ENCODE assay signal across 9 cellular contexts in the genomic region with DNA sequence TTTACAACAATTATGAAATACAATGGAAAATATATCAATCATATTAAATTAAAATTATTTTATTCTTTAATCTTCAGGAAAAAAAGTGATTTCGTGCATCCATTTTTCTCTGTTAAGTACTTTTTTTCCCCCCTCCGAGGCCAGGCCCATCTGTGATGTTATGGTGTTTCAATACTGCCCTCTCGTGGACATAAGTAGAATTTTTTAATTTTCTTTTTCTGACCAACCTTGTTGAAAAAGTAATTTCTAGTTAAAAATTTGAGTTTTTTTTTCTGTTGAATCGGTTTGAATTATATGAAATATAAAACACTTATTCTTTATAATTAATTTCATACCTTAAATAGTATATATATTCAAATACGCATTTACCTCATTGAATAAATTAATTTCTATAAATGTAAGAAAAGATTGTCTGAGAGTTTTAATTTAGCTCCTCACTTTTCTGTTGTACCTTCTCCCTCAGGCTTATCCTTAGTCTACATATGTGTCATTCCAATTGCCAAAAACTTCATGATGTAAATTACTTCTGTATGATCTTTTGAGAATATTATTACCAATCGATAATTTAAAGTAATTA.
DNase-seq lines count a peak whose midpoint lies in the region; ATAC-seq, FAIRE-seq and TF ChIP-seq lines count a peak whose summit lies in the region.
"Had no signal": no experiment of that assay in that cellular context is flagged by ENCODE, and none has a peak within 500 bp of the region (broad histone marks: within the 10 kb centered on the region; RNA-seq: fewer than 3 reads in every experiment).

No MANE protein-coding gene starts in this region.

- H3K9ac ChIP-seq in kidney (ENCODE audit: low read length in 2 of 2): no peak overlapping the region

- peak; percentile 68 for ATAC-seq in GM21576 (IDR thresholded peaks at IDR 0.05; ENCODE audit: unreplicated experiment)
- no peak for ATAC-seq in upper lobe of left lung (ENCODE audit: low FRiP score in 2 of 2)
- no peak for ATAC-seq in GM19328 (IDR thresholded peaks at IDR 0.05; ENCODE audit: unreplicated experiment)
- ATAC-seq: naive thymus-derived CD4-positive, alpha-beta T cell had no signal

- no peak for TF ChIP-seq POLR2A in upper lobe of left lung (IDR thresholded peaks at IDR 0.05)

- H3K9me3 ChIP-seq in ascending aorta (peaks cover 0 to 2% of the 10 kb centered on the region in 2 donors), kidney (ENCODE audit: control insufficient read depth in 1 of 2, low read length in 2 of 2) (peaks cover 0 to 7% of the 10 kb centered on the region in 2 donors), upper lobe of left lung (no peaks in the 10 kb centered on the region)

- peak; percentile 98 for FAIRE-seq in kidney (lab: Jason Lieb, UNC)

- 30% methylated on average over 6 of the region's 6 CpGs for WGBS in upper lobe of left lung, 2 donors

- intact Hi-C loops in ascending aorta (cut with DNase I) (no loop called here), kidney (cut with DNase I) (no loop called here)

- no peaks in the 10 kb centered on the region for H3K36me3 ChIP-seq in ascending aorta
- no peaks in the 10 kb centered on the region for H3K36me3 ChIP-seq in kidney (ENCODE audit: control insufficient read depth in 1 of 2, insufficient read depth in 2 of 2, low read length in 2 of 2)
- no peaks in the 10 kb centered on the region for H3K36me3 ChIP-seq in upper lobe of left lung

- TF ChIP-seq CTCF in ascending aorta (IDR thresholded peaks at IDR 0.05): peak in 2 of 3 experiments; percentile 47 to 50
- peak; percentile 34 for TF ChIP-seq CTCF in kidney (IDR thresholded peaks at IDR 0.05; ENCODE audit: borderline replicate concordance, extremely low read depth, insufficient read depth)
- TF ChIP-seq CTCF in upper lobe of left lung (IDR thresholded peaks at IDR 0.05): peak in 3 of 6 experiments; percentile 13 to 56 (median 23)

- no peak for TF ChIP-seq EP300 in upper lobe of left lung (IDR thresholded peaks at IDR 0.05)

- DNase-seq in DMS 273 treated with DMSO at 0.1 percent for 48 hours (lab: John Stamatoyannopoulos, UW) (peak; percentile 15), NCI-H1694 treated with DMSO at 0.1 percent for 48 hours (lab: John Stamatoyannopoulos, UW) (peak; percentile 16), ascending aorta (ENCODE audit: low spot score in 2 of 2) (no peak), kidney (no peak), upper lobe of left lung (no peak), NCI-H2227 treated with DMSO at 0.1 percent for 48 hours (lab: John Stamatoyannopoulos, UW) (no peak)

- no peak overlapping the region for H3K4me3 ChIP-seq in ascending aorta
- no peak overlapping the region for H3K4me3 ChIP-seq in kidney (ENCODE audit: low read length in 2 of 2)
- no peak overlapping the region for H3K4me3 ChIP-seq in upper lobe of left lung

- H3K27ac ChIP-seq in ascending aorta: no peak overlapping the region
- no peak overlapping the region for H3K27ac ChIP-seq in kidney (ENCODE audit: low read depth in 2 of 2, low read length in 2 of 2)
- H3K27ac ChIP-seq in upper lobe of left lung: no peak overlapping the region

- H3K4me1 ChIP-seq in ascending aorta (no peaks in the 10 kb centered on the region), kidney (ENCODE audit: control insufficient read depth in 1 of 2, insufficient read depth in 1 of 2, low read depth in 1 of 2, low read length in 2 of 2) (no peaks in the 10 kb centered on the region), upper lobe of left lung (no peaks in the 10 kb centered on the region)

- H3K27me3 ChIP-seq in ascending aorta (no peaks in the 10 kb centered on the region), upper lobe of left lung (no peaks in the 10 kb centered on the region)

Comparison
In these comparisons a context has a peak if more than half of its experiments do, and no peak if none do; other contexts are left out.
1. DNase-seq: peak in DMS 273 treated with DMSO at 0.1 percent for 48 hours (single experiment) and NCI-H1694 treated with DMSO at 0.1 percent for 48 hours (single experiment); none in ascending aorta (0 of 2), kidney (single experiment), upper lobe of left lung (0 of 2) and NCI-H2227 treated with DMSO at 0.1 percent for 48 hours (single experiment).